ENCODE assay signal across 12 cellular contexts in the genomic region with DNA sequence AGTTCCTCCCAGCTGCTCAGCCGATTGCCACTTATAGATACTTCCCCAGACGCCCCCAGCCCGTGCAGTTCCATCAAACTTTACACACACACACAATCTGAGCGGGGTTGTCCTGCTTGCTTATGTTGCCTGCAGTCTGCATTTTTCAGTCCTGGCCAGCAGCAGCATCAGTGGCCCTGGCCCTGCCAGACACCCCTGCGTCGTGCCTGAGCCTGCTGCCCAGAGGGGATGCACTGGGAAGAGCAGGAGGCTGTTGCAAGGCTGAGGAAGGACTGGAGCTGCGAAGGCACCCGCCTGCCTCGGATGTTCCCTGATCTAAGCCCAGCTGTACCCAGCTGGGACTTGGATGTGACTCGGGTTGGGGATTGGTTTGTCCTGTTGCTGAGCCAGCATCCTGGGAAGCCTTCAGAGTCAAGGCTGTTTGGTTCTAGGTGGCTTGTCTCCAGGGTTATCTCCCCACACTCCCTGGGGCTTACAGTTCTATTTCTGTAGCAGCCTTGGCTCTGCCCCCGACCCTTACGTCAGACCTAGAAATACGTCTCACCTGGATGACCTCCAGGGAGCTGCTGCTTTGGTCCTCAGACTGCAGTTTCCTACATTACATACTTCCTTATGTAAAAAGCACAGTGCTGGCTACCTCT. TPM values are rescaled to one million over a fixed set of nuclear protein-coding genes. Genes with fewer than 3 reads are reported as not detected.
DNase-seq lines count a peak whose midpoint lies in the region; ATAC-seq and TF ChIP-seq lines count a peak whose summit lies in the region.
"Had no signal": no experiment of that assay in that cellular context is flagged by ENCODE, and none has a peak within 500 bp of the region (broad histone marks: within the 10 kb centered on the region; RNA-seq: fewer than 3 reads in every experiment).

No MANE protein-coding gene starts in this region.

- H3K4me3 Mint-ChIP-seq in WTC11: no peak overlapping the region

- no peaks in the 10 kb centered on the region for H3K27me3 Mint-ChIP-seq in WTC11 (ENCODE audit: low read depth)

- peaks cover 16% of the 10 kb centered on the region for H3K4me1 Mint-ChIP-seq in WTC11

- H3K9me3 Mint-ChIP-seq in WTC11: no peaks in the 10 kb centered on the region
- H3K9me3 Mint-ChIP-seq: activated naive CD4-positive, alpha-beta T cell treated with anti-CD3 and anti-CD28 coated beads, Interleukin-2, amount 50 U/mL, for 72 hours had no signal

- DNase-seq in GM03348 (ENCODE audit: low spot score) (peak; percentile 20), WTC11 (ENCODE audit: low spot score) (no peak), left ventricle myocardium superior (peak; percentile 85), sciatic nerve (ENCODE audit: low spot score) (no peak), NCI-H2196 (lab: John Stamatoyannopoulos, UW; ENCODE audit: unreplicated experiment) (no peak), NAMALWA (ENCODE audit: low spot score) (no peak), NCI-H774 (lab: John Stamatoyannopoulos, UW) (no peak)
- DNase-seq: COR-L47; effector CD8-positive, alpha-beta T cell; NCI-H187 had no signal

- POLR2A ChIA-PET in WTC11 (lab: Charles Lee): no interaction called here

- intact Hi-C loops in left ventricle myocardium superior (cut with micrococcal nuclease): no loop called here
- intact Hi-C loops in sciatic nerve (cut with DNase I): no loop called here

- CTCF ChIA-PET in WTC11 (lab: Charles Lee): interaction anchor here (0.6 to 1.5 kb wide), 2 partner anchors 14 to 873 kb away, joined by 3 to 5 read pairs; no protein-coding TSS in a partner anchor

- H3K36me3 Mint-ChIP-seq in WTC11: no peaks in the 10 kb centered on the region
- H3K36me3 Mint-ChIP-seq: activated naive CD4-positive, alpha-beta T cell treated with anti-CD3 and anti-CD28 coated beads, Interleukin-2, amount 50 U/mL, for 72 hours had no signal

- TF ChIP-seq CTCF in WTC11 (IDR thresholded peaks at IDR 0.05): no peak

- no peak for ATAC-seq in WTC11
- peak; percentile 95 for ATAC-seq in left ventricle myocardium superior
- ATAC-seq in sciatic nerve: peak; percentile 33
- no peak for ATAC-seq in HG02970 (IDR thresholded peaks at IDR 0.05; ENCODE audit: low FRiP score, unreplicated experiment)

- H3K27ac Mint-ChIP-seq in WTC11: peak overlapping the region; percentile 4; the same call in 1 of the 2 replicates

TF ChIP-seq in WTC11, 78 proteins besides CTCF, POLR2A, EP300 and RAD21:
- TF ChIP-seq JUN (CRISPR knock-in tag; IDR thresholded peaks at IDR 0.05) (no peak), ZNF416 (CRISPR knock-in tag; IDR thresholded peaks at IDR 0.05) (0 out of 2 replicates have a peak, but pooled peaks have one; percentile 29)

RNA-seq across cellular contexts. Expression of a gene that starts 42.3 kb away (rescaled TPM):
- 10.4 to 16.8 TPM (median 12.2 TPM) in 3 replicates for total RNA-seq in WTC11 (2021)
- total RNA-seq in left ventricle myocardium superior: 17.9 TPM
- 29.4 TPM for total RNA-seq in sciatic nerve

Comparison
In these comparisons a context has a peak if more than half of its experiments do, and no peak if none do; other contexts are left out.
1. DNase-seq: peak in GM03348 (single experiment) and left ventricle myocardium superior (single experiment); none in WTC11 (single experiment), sciatic nerve (single experiment), NCI-H2196 (single experiment), NAMALWA (single experiment) and NCI-H774 (single experiment).
2. ATAC-seq: peak in left ventricle myocardium superior (single experiment) and sciatic nerve (single experiment); none in WTC11 (single experiment) and HG02970 (single experiment).